Comparison of ENCODE assay signal across 11 cellular contexts in the genomic region with DNA sequence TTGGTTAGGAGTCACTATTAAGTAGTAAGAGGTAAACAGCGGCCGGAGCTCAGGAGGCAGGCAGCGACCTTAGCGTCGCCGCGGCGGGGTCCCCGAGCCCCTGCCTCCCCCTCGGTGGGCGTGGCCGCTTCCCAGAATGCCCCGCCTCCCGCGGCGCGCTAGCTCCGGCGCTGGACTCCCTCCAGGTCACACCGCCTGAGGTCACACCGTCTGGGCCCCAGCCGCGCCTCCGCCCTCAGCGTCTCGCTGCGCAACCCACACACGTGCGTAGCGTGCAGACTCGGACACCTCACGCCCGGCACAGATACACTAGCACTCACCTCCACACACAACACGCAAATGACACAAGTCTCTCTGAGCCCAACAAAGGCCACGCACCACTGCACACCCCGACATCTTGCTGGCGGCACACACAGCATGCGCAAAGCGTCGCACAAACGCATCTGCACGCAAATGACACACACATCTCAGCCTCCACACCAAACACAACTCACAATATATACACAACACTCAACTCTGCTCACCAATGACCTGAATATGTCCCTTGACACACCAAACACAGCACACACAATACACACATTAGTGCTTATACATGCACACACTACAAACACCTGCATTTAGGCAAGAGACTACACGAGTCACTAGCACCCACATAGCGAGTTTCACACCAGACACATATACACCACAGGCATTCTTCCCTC. TPM values are rescaled to one million over a fixed set of nuclear protein-coding genes. Genes with fewer than 3 reads are reported as not detected.
A peak's percentile ranks its signal among the peaks of the same experiment; 100 is the strongest.
DNase-seq lines count a peak whose midpoint lies in the region; ATAC-seq, FAIRE-seq and TF ChIP-seq lines count a peak whose summit lies in the region.
"Had no signal": no experiment of that assay in that cellular context is flagged by ENCODE, and none has a peak within 500 bp of the region (broad histone marks: within the 10 kb centered on the region; RNA-seq: fewer than 3 reads in every experiment).

No MANE protein-coding gene starts in this region.

- intact Hi-C loops in thyroid gland (cut with DNase I) = no loop called here
- intact Hi-C loops in CD8-positive, alpha-beta T cell (cut with DNase I, micrococcal nuclease) = no loop called here

- H3K27ac ChIP-seq in lung (ENCODE audit: low read depth in 1 of 2, low read length in 1 of 2) (no peak overlapping the region), thyroid gland (no peak overlapping the region)
- H3K27ac ChIP-seq in CD8-positive, alpha-beta T cell (ENCODE audit: low read depth, low read length) = no peak overlapping the region

- peaks cover 17% of the 10 kb centered on the region for H3K4me1 Mint-ChIP-seq in activated T-cell treated with anti-CD3 and anti-CD28 coated beads, Interleukin-2, amount 50 U/mL, for 4 hours (ENCODE audit: low read depth)
- peaks cover 16% of the 10 kb centered on the region for H3K4me1 Mint-ChIP-seq in CD8-positive, alpha-beta T cell (ENCODE audit: low read depth)

- no peak overlapping the region for H3K27ac Mint-ChIP-seq in CD8-positive, alpha-beta T cell

- no peaks in the 10 kb centered on the region for H3K36me3 ChIP-seq in lung (ENCODE audit: control insufficient read depth in 2 of 2, insufficient read depth in 2 of 2, low read length in 2 of 2)
- H3K36me3 ChIP-seq in thyroid gland = no peaks in the 10 kb centered on the region
- no peaks in the 10 kb centered on the region for H3K36me3 ChIP-seq in CD8-positive, alpha-beta T cell (ENCODE audit: insufficient read depth, low read length)

- no peak overlapping the region for H3K4me3 Mint-ChIP-seq in activated T-cell treated with anti-CD3 and anti-CD28 coated beads, Interleukin-2, amount 50 U/mL, for 4 hours
- H3K4me3 Mint-ChIP-seq in CD8-positive, alpha-beta T cell = no peak overlapping the region

- CTCF ChIA-PET in CD8-positive, alpha-beta T cell (lab: Charles Lee) = no interaction called here

- H3K4me1 ChIP-seq in lung (ENCODE audit: control insufficient read depth in 2 of 2, insufficient read depth in 2 of 2, low read length in 2 of 2) = peaks cover 0 to 6% of the 10 kb centered on the region in 2 donors
- peaks cover 6 to 9% of the 10 kb centered on the region in 2 donors for H3K4me1 ChIP-seq in thyroid gland
- peaks cover 17% of the 10 kb centered on the region for H3K4me1 ChIP-seq in CD8-positive, alpha-beta T cell (ENCODE audit: insufficient read depth, low read length)

- ATAC-seq in lung (ENCODE audit: insufficient read depth, low FRiP score) (peak; percentile 79), HG03175 (IDR thresholded peaks at IDR 0.05; ENCODE audit: unreplicated experiment) (no peak)
- ATAC-seq in activated T-cell treated with anti-CD3 and anti-CD28 coated beads, Interleukin-2, amount 50 U/mL, for 4 hours = no peak
- ATAC-seq in CD8-positive, alpha-beta T cell = no peak

- no peak for TF ChIP-seq POLR2A in thyroid gland (IDR thresholded peaks at IDR 0.05)

- H3K36me3 Mint-ChIP-seq in activated T-cell treated with anti-CD3 and anti-CD28 coated beads, Interleukin-2, amount 50 U/mL, for 4 hours (ENCODE audit: insufficient read depth) = no peaks in the 10 kb centered on the region
- H3K36me3 Mint-ChIP-seq in CD8-positive, alpha-beta T cell = no peaks in the 10 kb centered on the region

- H3K9me3 Mint-ChIP-seq in activated T-cell treated with anti-CD3 and anti-CD28 coated beads, Interleukin-2, amount 50 U/mL, for 4 hours = no peaks in the 10 kb centered on the region
- no peaks in the 10 kb centered on the region for H3K9me3 Mint-ChIP-seq in CD8-positive, alpha-beta T cell

- 27 to 29% methylated on average over 44 of the region's 44 CpGs for WGBS in lung, 2 donors
- 22 to 45% methylated on average over 20 to 42 of the region's 44 CpGs for WGBS in thyroid gland, 2 donors

- DNase-seq in fibroblast of mammary gland (ENCODE audit: low read depth) (peak; percentile 49), lung (ENCODE audit: low spot score) (peak; percentile 63), thyroid gland (peak; percentile 59 to 68), GM19239 (ENCODE audit: insufficient read length, low spot score) (no peak)
- no peak for DNase-seq in activated T-cell treated with anti-CD3 and anti-CD28 coated beads, Interleukin-2, amount 50 U/mL, for 4 hours
- no peak for DNase-seq in CD8-positive, alpha-beta T cell
- DNase-seq: activated CD4-positive, alpha-beta T cell treated with anti-CD3 and anti-CD28 coated beads, Interleukin-2, amount 50 U/mL, for 1 hour; NCI-H1436; stimulated activated naive CD4-positive, alpha-beta T cell had no signal

- H3K27me3 ChIP-seq in lung (ENCODE audit: control insufficient read depth, insufficient read depth) (no peaks in the 10 kb centered on the region), thyroid gland (no peaks in the 10 kb centered on the region)
- no peaks in the 10 kb centered on the region for H3K27me3 ChIP-seq in CD8-positive, alpha-beta T cell (ENCODE audit: insufficient read depth, low read length)

- POLR2A ChIA-PET in CD8-positive, alpha-beta T cell (lab: Charles Lee) = no interaction called here

- H3K4me3 ChIP-seq in fibroblast of mammary gland (ENCODE audit: control insufficient read depth, low read depth, low read length) = no peak overlapping the region
- H3K4me3 ChIP-seq in lung = no peak overlapping the region
- H3K4me3 ChIP-seq in thyroid gland (replicated peaks in 1 of 3) = no peak overlapping the region
- H3K4me3 ChIP-seq in CD8-positive, alpha-beta T cell (ENCODE audit: low read depth, low read length) = no peak overlapping the region

- no peak for FAIRE-seq in GM19239 (lab: Jason Lieb, UNC)

- peaks cover 34% of the 10 kb centered on the region for H3K27me3 Mint-ChIP-seq in activated T-cell treated with anti-CD3 and anti-CD28 coated beads, Interleukin-2, amount 50 U/mL, for 4 hours (ENCODE audit: low read depth)
- peaks cover 21% of the 10 kb centered on the region for H3K27me3 Mint-ChIP-seq in CD8-positive, alpha-beta T cell (ENCODE audit: low read depth)

- no peaks in the 10 kb centered on the region for H3K9me3 ChIP-seq in lung (ENCODE audit: control insufficient read depth in 2 of 2, insufficient read depth in 1 of 2, low read length in 1 of 2)
- no peaks in the 10 kb centered on the region for H3K9me3 ChIP-seq in thyroid gland
- no peaks in the 10 kb centered on the region for H3K9me3 ChIP-seq in CD8-positive, alpha-beta T cell (ENCODE audit: low read length)

- TF ChIP-seq CTCF in fibroblast of mammary gland (conservative IDR thresholded peaks at IDR 0.05; ENCODE audit: control insufficient read depth, insufficient read depth, low read depth, low read length) (no peak), lung (IDR thresholded peaks at IDR 0.05; ENCODE audit: control extremely low read depth, extremely low read depth) (no peak), thyroid gland (IDR thresholded peaks at IDR 0.05) (no peak)
- TF ChIP-seq CTCF in CD8-positive, alpha-beta T cell (IDR thresholded peaks at IDR 0.05) = no peak

TF ChIP-seq in PFSK-1, 5 proteins besides CTCF, POLR2A, EP300 and RAD21:
- TF ChIP-seq POLR2AphosphoS5 (IDR thresholded peaks at IDR 0.05; ENCODE audit: low read depth, low read length) = no peak
- TF ChIP-seq, protein P1, sequence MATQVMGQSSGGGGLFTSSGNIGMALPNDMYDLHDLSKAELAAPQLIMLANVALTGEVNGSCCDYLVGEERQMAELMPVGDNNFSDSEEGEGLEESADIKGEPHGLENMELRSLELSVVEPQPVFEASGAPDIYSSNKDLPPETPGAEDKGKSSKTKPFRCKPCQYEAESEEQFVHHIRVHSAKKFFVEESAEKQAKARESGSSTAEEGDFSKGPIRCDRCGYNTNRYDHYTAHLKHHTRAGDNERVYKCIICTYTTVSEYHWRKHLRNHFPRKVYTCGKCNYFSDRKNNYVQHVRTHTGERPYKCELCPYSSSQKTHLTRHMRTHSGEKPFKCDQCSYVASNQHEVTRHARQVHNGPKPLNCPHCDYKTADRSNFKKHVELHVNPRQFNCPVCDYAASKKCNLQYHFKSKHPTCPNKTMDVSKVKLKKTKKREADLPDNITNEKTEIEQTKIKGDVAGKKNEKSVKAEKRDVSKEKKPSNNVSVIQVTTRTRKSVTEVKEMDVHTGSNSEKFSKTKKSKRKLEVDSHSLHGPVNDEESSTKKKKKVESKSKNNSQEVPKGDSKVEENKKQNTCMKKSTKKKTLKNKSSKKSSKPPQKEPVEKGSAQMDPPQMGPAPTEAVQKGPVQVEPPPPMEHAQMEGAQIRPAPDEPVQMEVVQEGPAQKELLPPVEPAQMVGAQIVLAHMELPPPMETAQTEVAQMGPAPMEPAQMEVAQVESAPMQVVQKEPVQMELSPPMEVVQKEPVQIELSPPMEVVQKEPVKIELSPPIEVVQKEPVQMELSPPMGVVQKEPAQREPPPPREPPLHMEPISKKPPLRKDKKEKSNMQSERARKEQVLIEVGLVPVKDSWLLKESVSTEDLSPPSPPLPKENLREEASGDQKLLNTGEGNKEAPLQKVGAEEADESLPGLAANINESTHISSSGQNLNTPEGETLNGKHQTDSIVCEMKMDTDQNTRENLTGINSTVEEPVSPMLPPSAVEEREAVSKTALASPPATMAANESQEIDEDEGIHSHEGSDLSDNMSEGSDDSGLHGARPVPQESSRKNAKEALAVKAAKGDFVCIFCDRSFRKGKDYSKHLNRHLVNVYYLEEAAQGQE (IDR thresholded peaks at IDR 0.05; ENCODE audit: insufficient read depth in 1 of 2, low read depth in 2 of 2, low read length in 2 of 2) = no peak
- TF ChIP-seq SIN3A (IDR thresholded peaks at IDR 0.05; ENCODE audit: borderline replicate concordance, insufficient read depth, low read length) = no peak
- TF ChIP-seq FOXP2 (optimal IDR thresholded peaks at IDR 0.05; ENCODE audit: borderline replicate concordance, extremely low read depth, extremely low read length, insufficient read depth) = peak; percentile 67
- TF ChIP-seq TAF1 (IDR thresholded peaks at IDR 0.05; ENCODE audit: borderline replicate concordance, insufficient read depth, low read length) = no peak

RNA-seq across cellular contexts. Expression of gene CDKN1A, which starts 17.6 kb away (rescaled TPM):
- 64.8 TPM for polyA plus RNA-seq in PFSK-1 (2012; ENCODE audit: insufficient read length, low read depth)
- 10 to 100 TPM; 35.3 to 80.1 TPM for total RNA-seq in lung
- 100 to 1,000 TPM in 1 of 2 donors, 10 to 100 TPM in 1; 52.2 to 183 TPM for polyA plus RNA-seq in lung
- 10 to 100 TPM; 41.0 to 64.5 (median 61.8) TPM for total RNA-seq in thyroid gland
- total RNA-seq in activated T-cell treated with anti-CD3 and anti-CD28 coated beads, Interleukin-2, amount 50 U/mL, for 4 hours = 10 to 100 TPM; 23.2 to 42.0 (median 28.3) TPM
- total RNA-seq in CD8-positive, alpha-beta T cell = 10 to 100 TPM; 71.3 to 78.7 TPM

RNA-seq across cellular contexts. Expression of gene RAB44, which starts 36.7 kb away (rescaled TPM):
- polyA plus RNA-seq in PFSK-1 (2012; ENCODE audit: insufficient read length, low read depth) = not detected
- total RNA-seq in lung (1 to 10 TPM; 1.2 to 1.5 TPM), thyroid gland (under 1 TPM in 1 of 4 donors, not detected in 3; 0.11 TPM)
- under 1 TPM; 0.26 to 0.66 TPM for polyA plus RNA-seq in lung
- under 1 TPM in 2 of 3 donors, not detected in 1; 0.05 TPM for total RNA-seq in activated T-cell treated with anti-CD3 and anti-CD28 coated beads, Interleukin-2, amount 50 U/mL, for 4 hours
- under 1 TPM in 1 of 2 experiments, not detected in 1; 0.08 TPM for total RNA-seq in CD8-positive, alpha-beta T cell

Comparison
In these comparisons a context has a peak if more than half of its experiments do, and no peak if none do; other contexts are left out.
1. DNase-seq: peak in fibroblast of mammary gland (single experiment), lung (single experiment) and thyroid gland (2 of 2); none in activated T-cell treated with anti-CD3 and anti-CD28 coated beads, Interleukin-2, amount 50 U/mL, for 4 hours (single experiment), CD8-positive, alpha-beta T cell (0 of 7) and GM19239 (single experiment).